ENCODE assay signal across 8 cellular contexts in genomic region chr22:46774456-46775363, GRCh38. TPM values are rescaled to one million over a fixed set of nuclear protein-coding genes. Genes with fewer than 3 reads are reported as not detected.
A peak's percentile ranks its signal among the peaks of the same experiment; 100 is the strongest.
DNase-seq lines count a peak whose midpoint lies in the region; ATAC-seq lines count a peak whose summit lies in the region.

No MANE protein-coding gene starts in this region.

- intact Hi-C loops in naive thymus-derived CD4-positive, alpha-beta T cell (cut with micrococcal nuclease): no loop called here
- intact Hi-C loops in sciatic nerve (cut with DNase I): no loop called here

- peak; percentile 59 for ATAC-seq in activated CD8-positive, alpha-beta memory T cell treated with anti-CD3 and anti-CD28 coated beads, Interleukin-2, amount 10 ng/mL, durations not matched to agents 7 days and 5 days
- ATAC-seq in HG03280 (IDR thresholded peaks at IDR 0.05; ENCODE audit: unreplicated experiment) (peak; percentile 25), sciatic nerve (no peak)
- ATAC-seq in naive thymus-derived CD4-positive, alpha-beta T cell: peak; percentile 27

- no peaks in the 10 kb centered on the region for H3K9me3 ChIP-seq in adipocyte (ENCODE audit: control insufficient read depth, low read length)
- no peaks in the 10 kb centered on the region for H3K9me3 ChIP-seq in naive thymus-derived CD4-positive, alpha-beta T cell (ENCODE audit: control insufficient read depth in 2 of 3, low read length in 3 of 3)

- H3K36me3 Mint-ChIP-seq in activated CD8-positive, alpha-beta memory T cell treated with anti-CD3 and anti-CD28 coated beads, Interleukin-2, amount 10 ng/mL, durations not matched to agents 7 days and 5 days: peaks cover 5% of the 10 kb centered on the region
- H3K36me3 Mint-ChIP-seq in naive thymus-derived CD4-positive, alpha-beta T cell: peaks cover 0 to 10% (median 5%) of the 10 kb centered on the region in 5 donors

- no peaks in the 10 kb centered on the region for H3K36me3 ChIP-seq in adipocyte (ENCODE audit: control insufficient read depth, insufficient read depth, low read length, severe bottlenecking)
- no peaks in the 10 kb centered on the region for H3K36me3 ChIP-seq in naive thymus-derived CD4-positive, alpha-beta T cell (ENCODE audit: control insufficient read depth in 2 of 3, insufficient read depth in 3 of 3, low read length in 3 of 3)

- POLR2A ChIA-PET in naive thymus-derived CD4-positive, alpha-beta T cell (lab: Charles Lee): interaction anchor here (0.8 to 4.3 kb wide), 7 partner anchors 11 to 19 kb away, joined by 3 to 31 read pairs (median 10); partner anchors contain the start of gene TBC1D22A

- H3K27ac ChIP-seq in naive thymus-derived CD4-positive, alpha-beta T cell (ENCODE audit: low read depth, low read length): peak overlapping the region; percentile 70

- H3K4me1 Mint-ChIP-seq in activated CD8-positive, alpha-beta memory T cell treated with anti-CD3 and anti-CD28 coated beads, Interleukin-2, amount 10 ng/mL, durations not matched to agents 7 days and 5 days: peaks cover 56% of the 10 kb centered on the region
- H3K4me1 Mint-ChIP-seq in naive thymus-derived CD4-positive, alpha-beta T cell: peaks cover 56 to 87% (median 70%) of the 10 kb centered on the region in 7 donors

- peak; percentile 50 for DNase-seq in activated CD8-positive, alpha-beta memory T cell treated with anti-CD3 and anti-CD28 coated beads, Interleukin-2, amount 10 ng/mL, durations not matched to agents 7 days and 5 days
- DNase-seq in activated CD8-positive, alpha-beta memory T cell treated with anti-CD3 and anti-CD28 coated beads, Interleukin-2, amount 50 U/mL, for 4 hours: no peak
- DNase-seq in adipocyte (ENCODE audit: low read depth) (no peak), NCI-H187 (lab: John Stamatoyannopoulos, UW) (no peak), sciatic nerve (ENCODE audit: low spot score) (no peak), GDM1 (lab: John Stamatoyannopoulos, UW) (no peak)
- DNase-seq in naive thymus-derived CD4-positive, alpha-beta T cell: no peak

- H3K9me3 Mint-ChIP-seq in activated CD8-positive, alpha-beta memory T cell treated with anti-CD3 and anti-CD28 coated beads, Interleukin-2, amount 10 ng/mL, durations not matched to agents 7 days and 5 days (ENCODE audit: low read depth): no peaks in the 10 kb centered on the region
- H3K9me3 Mint-ChIP-seq in naive thymus-derived CD4-positive, alpha-beta T cell: no peaks in the 10 kb centered on the region

- H3K4me3 ChIP-seq in adipocyte (ENCODE audit: low read length): no peak overlapping the region
- H3K4me3 ChIP-seq in naive thymus-derived CD4-positive, alpha-beta T cell (ENCODE audit: low read length): peak overlapping the region; percentile 17

- H3K4me1 ChIP-seq in adipocyte (ENCODE audit: control insufficient read depth, insufficient read depth, low read length): no peaks in the 10 kb centered on the region
- H3K4me1 ChIP-seq in naive thymus-derived CD4-positive, alpha-beta T cell (ENCODE audit: control insufficient read depth in 2 of 2, insufficient read depth in 2 of 2, low read length in 2 of 2): peaks cover 37 to 50% of the 10 kb centered on the region in 2 donors

- peak overlapping the region; percentile 25 for H3K9ac ChIP-seq in adipocyte (ENCODE audit: low read length)

- H3K27me3 Mint-ChIP-seq in activated CD8-positive, alpha-beta memory T cell treated with anti-CD3 and anti-CD28 coated beads, Interleukin-2, amount 10 ng/mL, durations not matched to agents 7 days and 5 days: no peaks in the 10 kb centered on the region
- no peaks in the 10 kb centered on the region for H3K27me3 Mint-ChIP-seq in naive thymus-derived CD4-positive, alpha-beta T cell

- H3K4me3 Mint-ChIP-seq in activated CD8-positive, alpha-beta memory T cell treated with anti-CD3 and anti-CD28 coated beads, Interleukin-2, amount 10 ng/mL, durations not matched to agents 7 days and 5 days: peak overlapping the region; percentile 68
- H3K4me3 Mint-ChIP-seq in naive thymus-derived CD4-positive, alpha-beta T cell: peak overlapping the region; percentile 60 to 84 (median 68)

- CTCF ChIA-PET in activated CD8-positive, alpha-beta memory T cell treated with anti-CD3 and anti-CD28 coated beads, Interleukin-2, amount 10 ng/mL, durations not matched to agents 7 days and 5 days (lab: Charles Lee): interaction anchor here (0.8 to 2.5 kb wide), 7 partner anchors 10 to 29 kb away, joined by 3 to 14 read pairs (median 6); partner anchors contain the start of gene TBC1D22A
- CTCF ChIA-PET in naive thymus-derived CD4-positive, alpha-beta T cell (lab: Charles Lee): interaction anchor here (1.3 to 1.6 kb wide), 3 partner anchors 12 to 35 kb away, joined by 3 to 8 read pairs (median 4); partner anchors contain the start of gene TBC1D22A

- H3K27me3 ChIP-seq in adipocyte (replicated peaks; ENCODE audit: control insufficient read depth, insufficient read depth, low read length): no peaks in the 10 kb centered on the region
- H3K27me3 ChIP-seq in naive thymus-derived CD4-positive, alpha-beta T cell (ENCODE audit: control insufficient read depth in 2 of 2, insufficient read depth in 2 of 2, low read length in 2 of 2): no peaks in the 10 kb centered on the region

- H3K27ac Mint-ChIP-seq in activated CD8-positive, alpha-beta memory T cell treated with anti-CD3 and anti-CD28 coated beads, Interleukin-2, amount 10 ng/mL, durations not matched to agents 7 days and 5 days: peak overlapping the region; percentile 88
- peak overlapping the region; percentile 53 to 95 (median 88) for H3K27ac Mint-ChIP-seq in naive thymus-derived CD4-positive, alpha-beta T cell

RNA-seq across cellular contexts. Expression of gene TBC1D22A, which starts 12.3 kb away (rescaled TPM):
- total RNA-seq in activated CD8-positive, alpha-beta memory T cell treated with anti-CD3 and anti-CD28 coated beads, Interleukin-2, amount 10 ng/mL, durations not matched to agents 7 days and 5 days: 10 to 100 TPM; 32.6 to 44.9 TPM
- total RNA-seq in naive thymus-derived CD4-positive, alpha-beta T cell: 10 to 100 TPM; 37.5 to 50.1 (median 43.4) TPM
- 10 to 100 TPM; 18.6 to 25.3 TPM for polyA plus RNA-seq in naive thymus-derived CD4-positive, alpha-beta T cell
- 36.3 TPM for total RNA-seq in sciatic nerve

RNA-seq across cellular contexts. Expression of gene CERK, which starts 36.7 kb away (rescaled TPM):
- 10 to 100 TPM; 53.3 to 59.7 TPM for total RNA-seq in activated CD8-positive, alpha-beta memory T cell treated with anti-CD3 and anti-CD28 coated beads, Interleukin-2, amount 10 ng/mL, durations not matched to agents 7 days and 5 days
- 100 to 1,000 TPM in 2 of 5 experiments, 10 to 100 TPM in 3; 55.8 to 138 (median 72.4) TPM for total RNA-seq in naive thymus-derived CD4-positive, alpha-beta T cell
- 10 to 100 TPM; 40.4 to 66.7 TPM for polyA plus RNA-seq in naive thymus-derived CD4-positive, alpha-beta T cell
- total RNA-seq in sciatic nerve: 27.3 TPM
